In genomic region chr5:80408976-80409926, GRCh38 we compare ENCODE assay signal across 8 cellular contexts. TPM values are rescaled to one million over a fixed set of nuclear protein-coding genes. Genes with fewer than 3 reads are reported as not detected.
DNase-seq lines count a peak whose midpoint lies in the region; ATAC-seq and TF ChIP-seq lines count a peak whose summit lies in the region.

No MANE protein-coding gene starts in this region.

- H3K4me1 ChIP-seq in ectodermal cell (ENCODE audit: control insufficient read depth, insufficient read depth, low read length): no peaks in the 10 kb centered on the region
- H3K4me1 ChIP-seq in neuron (ENCODE audit: insufficient read depth, low read length): peaks cover 10% of the 10 kb centered on the region

- 69 to 79% methylated on average over 5 to 6 of the region's 10 CpGs for WGBS in ectodermal cell, 2 experiments

- no peaks in the 10 kb centered on the region for H3K27me3 ChIP-seq in ectodermal cell (ENCODE audit: control insufficient read depth, insufficient read depth, low read length, poor library complexity, severe bottlenecking)
- H3K27me3 ChIP-seq in neuron (ENCODE audit: insufficient read depth, low read length): no peaks in the 10 kb centered on the region

- peak overlapping the region; percentile 55 for H2AFZ ChIP-seq in neuron (ENCODE audit: low read depth, low read length)

- H3K36me3 ChIP-seq in ectodermal cell (ENCODE audit: control insufficient read depth, insufficient read depth, low read length): no peaks in the 10 kb centered on the region
- peaks cover 14% of the 10 kb centered on the region for H3K36me3 ChIP-seq in neuron (ENCODE audit: insufficient read depth, low read length)

- TF ChIP-seq POLR2A in NB4 (IDR thresholded peaks at IDR 0.05; ENCODE audit: extremely low read depth, insufficient read length): no peak

- no peak for ATAC-seq in HG02642 (IDR thresholded peaks at IDR 0.05; ENCODE audit: poor library complexity, unreplicated experiment)

- no peaks in the 10 kb centered on the region for H3K9me3 ChIP-seq in ectodermal cell (ENCODE audit: control insufficient read depth, low read length)
- H3K9me3 ChIP-seq in neuron (ENCODE audit: low read length): peaks cover 3% of the 10 kb centered on the region

- DNase-seq in COR-L47 (lab: John Stamatoyannopoulos, UW): peak; percentile 1
- DNase-seq in NB4 (ENCODE audit: low read depth): no peak
- DNase-seq in activated CD4-positive, alpha-beta T cell treated with anti-CD3 and anti-CD28 coated beads for 4 hours: no peak
- DNase-seq in activated effector memory CD4-positive, alpha-beta T cell treated with anti-CD3 and anti-CD28 coated beads, Interleukin-2, amount 50 U/mL, for 16 hours: no peak
- DNase-seq in activated CD4-positive, alpha-beta T cell treated with anti-CD3 and anti-CD28 coated beads, Interleukin-2, amount 50 U/mL, for 48 hours: no peak

- TF ChIP-seq CTCF in NB4 (IDR thresholded peaks at IDR 0.05; ENCODE audit: low read depth, low read length): no peak

- H3K4me3 ChIP-seq in NB4 (ENCODE audit: low read depth, low read length) (peak overlapping the region; percentile 82), ectodermal cell (ENCODE audit: insufficient read depth, low read depth, low read length) (peak overlapping the region; percentile 90), neuron (ENCODE audit: low read length) (peak overlapping the region; percentile 66)

- H3K27ac ChIP-seq in ectodermal cell (ENCODE audit: insufficient read depth, low read depth, low read length, poor library complexity, severe bottlenecking): no peak overlapping the region

RNA-seq across cellular contexts. Expression of gene ZFYVE16, which starts 1.4 kb away (rescaled TPM):
- 36.6 TPM for polyA plus RNA-seq in ectodermal cell (2013, experiment 1 of 4)
- 43.6 TPM for polyA plus RNA-seq in ectodermal cell (2013, experiment 2 of 4)
- polyA plus RNA-seq in ectodermal cell (2013, experiment 3 of 4): 43.6 TPM
- polyA plus RNA-seq in ectodermal cell (2013, experiment 4 of 4): 43.6 TPM
